24 cellular contexts compared by ENCODE assay signal in genomic region chr16:81385031-81385756, GRCh38. TPM values are rescaled to one million over a fixed set of nuclear protein-coding genes. Genes with fewer than 3 reads are reported as not detected.
DNase-seq lines count a peak whose midpoint lies in the region; ATAC-seq, FAIRE-seq and TF ChIP-seq lines count a peak whose summit lies in the region.
"Had no signal": no experiment of that assay in that cellular context is flagged by ENCODE, and none has a peak within 500 bp of the region (broad histone marks: within the 10 kb centered on the region; RNA-seq: fewer than 3 reads in every experiment).

No MANE protein-coding gene starts in this region.

- peaks cover 21% of the 10 kb centered on the region for H3K36me3 Mint-ChIP-seq in endodermal cell (ENCODE audit: low read depth)

- CTCF ChIA-PET in H1 (lab: Charles Lee; ENCODE audit: partially characterized antibody): interaction anchor here (0.6 to 1.9 kb wide), 9 partner anchors 14 to 345 kb away, joined by 3 to 11 read pairs (median 3); no protein-coding TSS in a partner anchor

- H2BK15ac ChIP-seq in H1 (ENCODE audit: low read length): no peak overlapping the region

- no peak overlapping the region for H2BK20ac ChIP-seq in H1 (ENCODE audit: low read length)

- H2AK5ac ChIP-seq in H1 (ENCODE audit: low read depth, low read length): no peak overlapping the region

- TF ChIP-seq POLR2A in H1 (IDR thresholded peaks at IDR 0.05; ENCODE audit: control extremely low read depth in 1 of 2, low read depth in 2 of 2, low read length in 2 of 2): no peak
- no peak for TF ChIP-seq POLR2A in suprapubic skin (IDR thresholded peaks at IDR 0.05)

- H2AFZ ChIP-seq in H1 (ENCODE audit: low read length): no peak overlapping the region
- H2AFZ ChIP-seq: hepatocyte had no signal

- H4K8ac ChIP-seq in H1 (ENCODE audit: extremely low read depth, insufficient read depth, low read length): peak overlapping the region; percentile 7; the same call in 1 of the 2 replicates

- H4K91ac ChIP-seq in H1 (replicated peaks; ENCODE audit: insufficient read length, low read length): no peak overlapping the region

- no peak overlapping the region for H2BK12ac ChIP-seq in H1 (ENCODE audit: low read depth, low read length)

- no peaks in the 10 kb centered on the region for H3K23me2 ChIP-seq in H1 (ENCODE audit: low read depth, low read length)

- DNase-seq in cardiac fibroblast (ENCODE audit: low read depth in 2 of 2) (peak; percentile 25 to 36), H1 (ENCODE audit: low read depth in 1 of 2, low spot score in 2 of 2) (no peak), myocyte (ENCODE audit: low read depth) (peak; percentile 73), suprapubic skin (ENCODE audit: low spot score in 2 of 2) (no peak), DMS153 treated with DMSO at 0.1 percent for 48 hours (lab: John Stamatoyannopoulos, UW; ENCODE audit: unreplicated experiment) (no peak), endodermal cell (no peak)
- DNase-seq: activated CD4-positive, alpha-beta T cell treated with anti-CD3 and anti-CD28 coated beads, Interleukin-2, amount 50 U/mL, for 1 hour; activated naive CD8-positive, alpha-beta T cell treated with anti-CD3 and anti-CD28 coated beads for 36 hours; CD4-positive, alpha-beta memory T cell; DMS 273 treated with DMSO at 0.1 percent for 48 hours; H9; mammary epithelial cell; naive B cell; NCI-H1105; NCI-H2107; NCI-H510A treated with DMSO at 0.1 percent for 48 hours; testis had no signal

- no peak for ATAC-seq in GM18517 (IDR thresholded peaks at IDR 0.05; ENCODE audit: unreplicated experiment)
- ATAC-seq: activated T-helper 17 cell treated with anti-CD3 and anti-CD28 coated beads, Interleukin-2, amount 50 U/mL, for 72 hours; sciatic nerve; SK-N-SH treated with all-trans-retinoic acid at 6 μM for 48 hours had no signal

- H3K4ac ChIP-seq in H1 (replicated peaks; ENCODE audit: insufficient read length, low read depth, low read length): no peak overlapping the region

- H3K27me3 ChIP-seq in H1 (replicated peaks in 1 of 4; ENCODE audit: control insufficient read depth in 3 of 4, extremely low read depth in 1 of 4, insufficient read depth in 3 of 4, low read length in 3 of 4) (no peaks in the 10 kb centered on the region), suprapubic skin (no peaks in the 10 kb centered on the region), endodermal cell (ENCODE audit: control insufficient read depth, insufficient read depth, low read length, poor library complexity, severe bottlenecking) (no peaks in the 10 kb centered on the region)
- H3K27me3 ChIP-seq: hepatocyte, testis had no signal

- 0 out of 2 replicates have a peak, but pooled peaks cover 2% of the 10 kb centered on the region for H3K79me1 ChIP-seq in H1 (ENCODE audit: low read depth, low read length)

- TF ChIP-seq EP300 in H1 (IDR thresholded peaks at IDR 0.05; ENCODE audit: borderline replicate concordance in 1 of 2, low read depth in 2 of 2, low read length in 2 of 2): no peak
- TF ChIP-seq EP300 in suprapubic skin (IDR thresholded peaks at IDR 0.05): no peak

- H3K9me3 ChIP-seq in H1 (ENCODE audit: insufficient read depth in 2 of 2, low read depth in 1 of 2, low read length in 1 of 2) (no peaks in the 10 kb centered on the region), suprapubic skin (no peaks in the 10 kb centered on the region), endodermal cell (ENCODE audit: control insufficient read depth, low read length) (no peaks in the 10 kb centered on the region)
- H3K9me3 ChIP-seq: testis had no signal

- H2BK5ac ChIP-seq in H1 (ENCODE audit: low read depth, low read length): peak overlapping the region; percentile 60; the same call in 1 of the 2 replicates

- no peak overlapping the region for H3K27ac Mint-ChIP-seq in endodermal cell
- H3K27ac Mint-ChIP-seq: activated naive CD8-positive, alpha-beta T cell treated with anti-CD3 and anti-CD28 coated beads for 36 hours; activated T-helper 17 cell treated with anti-CD3 and anti-CD28 coated beads, Interleukin-2, amount 50 U/mL, for 72 hours had no signal

- H3K79me2 ChIP-seq in H1 (ENCODE audit: control insufficient read depth in 1 of 2, insufficient read depth in 2 of 2, low read length in 2 of 2): no peaks in the 10 kb centered on the region; a peak in 1 of 4 replicates
- H3K79me2 ChIP-seq: hepatocyte had no signal

- no peak overlapping the region for H3K4me2 ChIP-seq in H1 (ENCODE audit: insufficient read depth in 1 of 2, low read depth in 2 of 2, low read length in 2 of 2)
- H3K4me2 ChIP-seq: hepatocyte had no signal

- 93% methylated on average over 4 of the region's 4 CpGs; no CpG with 5 or more reads in 1 of the 2 experiments for WGBS in H1 (ENCODE audit: extremely low coverage in 1 of 2, insufficient coverage in 1 of 2, insufficient read length in 1 of 2, insufficient replicate concordance in 2 of 2, low coverage in 1 of 2, low lambda C conversion rate in 2 of 2, missing lambda C conversion rate in 1 of 2), 2 experiments
- 90% methylated on average over 4 of the region's 4 CpGs for WGBS in suprapubic skin
- 90 to 92% methylated on average over 2 to 3 of the region's 4 CpGs for WGBS in endodermal cell (ENCODE audit: insufficient coverage in 1 of 2, insufficient read length in 1 of 2), 2 experiments

- H3K9ac ChIP-seq in H1 (replicated peaks in 1 of 4; ENCODE audit: extremely low read depth in 1 of 4, low read depth in 3 of 4, low read length in 3 of 4): no peak overlapping the region; a peak in 1 of 7 replicates
- no peak overlapping the region for H3K9ac ChIP-seq in endodermal cell (ENCODE audit: extremely low read depth, low read length, poor library complexity, severe bottlenecking)

- POLR2A ChIA-PET in H1 (lab: Charles Lee; ENCODE audit: partially characterized antibody): interaction anchor here (1.0 to 1.1 kb wide), 2 partner anchors 10 to 345 kb away, joined by 3 to 4 read pairs; no protein-coding TSS in a partner anchor

- H3K4me3 ChIP-seq in cardiac fibroblast (replicated peaks in 1 of 2; ENCODE audit: low read depth in 2 of 2, low read length in 2 of 2) (no peak overlapping the region), H1 (ENCODE audit: extremely low read depth in 1 of 4, insufficient read depth in 2 of 4, low read depth in 3 of 4, low read length in 4 of 4) (no peak overlapping the region), suprapubic skin (no peak overlapping the region), endodermal cell (ENCODE audit: low read length) (no peak overlapping the region)
- H3K4me3 ChIP-seq: hepatocyte, testis had no signal

- FAIRE-seq in H1 (lab: Jason Lieb, UNC): no peak
- FAIRE-seq: colon had no signal

- peaks cover 11% of the 10 kb centered on the region for H3K4me1 Mint-ChIP-seq in endodermal cell
- H3K4me1 Mint-ChIP-seq: activated naive CD8-positive, alpha-beta T cell treated with anti-CD3 and anti-CD28 coated beads for 36 hours; activated T-helper 17 cell treated with anti-CD3 and anti-CD28 coated beads, Interleukin-2, amount 50 U/mL, for 72 hours; CD4-positive, alpha-beta memory T cell; naive B cell had no signal

- H3K14ac ChIP-seq in H1 (ENCODE audit: insufficient read length): no peak overlapping the region

- TF ChIP-seq RAD21 in H1 (IDR thresholded peaks at IDR 0.05 in 1 of 2, conservative IDR thresholded peaks at IDR 0.05 in 1 of 2; ENCODE audit: low read depth in 2 of 2, low read length in 2 of 2): no peak

- no peak overlapping the region for H2BK120ac ChIP-seq in H1 (replicated peaks; ENCODE audit: low read depth, low read length)

- no peaks in the 10 kb centered on the region for H3K27me3 Mint-ChIP-seq in endodermal cell (ENCODE audit: insufficient read depth)
- H3K27me3 Mint-ChIP-seq: activated naive CD8-positive, alpha-beta T cell treated with anti-CD3 and anti-CD28 coated beads for 36 hours; activated T-helper 17 cell treated with anti-CD3 and anti-CD28 coated beads, Interleukin-2, amount 50 U/mL, for 72 hours; CD4-positive, alpha-beta memory T cell; naive B cell had no signal

- H3K4me1 ChIP-seq in H1 (replicated peaks in 1 of 4; ENCODE audit: control insufficient read depth in 3 of 4, insufficient read depth in 4 of 4, low read length in 3 of 4): peaks cover 0 to 6% (median 2%) of the 10 kb centered on the region in 4 experiments; a peak in 3 of 7 replicates
- peaks cover 13% of the 10 kb centered on the region for H3K4me1 ChIP-seq in suprapubic skin
- no peaks in the 10 kb centered on the region for H3K4me1 ChIP-seq in endodermal cell (ENCODE audit: control insufficient read depth, insufficient read depth, low read length)

- no peak overlapping the region for H3K18ac ChIP-seq in H1 (ENCODE audit: extremely low read depth, low read length)

- no peak overlapping the region for H3K4me3 Mint-ChIP-seq in endodermal cell
- H3K4me3 Mint-ChIP-seq: activated naive CD8-positive, alpha-beta T cell treated with anti-CD3 and anti-CD28 coated beads for 36 hours; activated T-helper 17 cell treated with anti-CD3 and anti-CD28 coated beads, Interleukin-2, amount 50 U/mL, for 72 hours; CD4-positive, alpha-beta memory T cell; H9; naive B cell had no signal

- H3K36me3 ChIP-seq in H1 (ENCODE audit: control insufficient read depth in 2 of 4, insufficient read depth in 4 of 4, low read length in 3 of 4): no peaks in the 10 kb centered on the region; a peak in 1 of 8 replicates
- H3K36me3 ChIP-seq in suprapubic skin: peaks cover 21% of the 10 kb centered on the region
- H3K36me3 ChIP-seq in endodermal cell (ENCODE audit: control insufficient read depth, insufficient read depth, low read length): peaks cover 43% of the 10 kb centered on the region

- H4K20me1 ChIP-seq in H1 (replicated peaks in 1 of 2; ENCODE audit: control insufficient read depth in 1 of 2, insufficient read depth in 2 of 2, low read length in 2 of 2): peaks cover 0 to 1% of the 10 kb centered on the region in 2 experiments

- H3K23ac ChIP-seq in H1 (ENCODE audit: insufficient read length): no peak overlapping the region

- no peak for TF ChIP-seq CTCF in cardiac fibroblast (IDR thresholded peaks at IDR 0.05; ENCODE audit: low read depth, low read length)
- no peak for TF ChIP-seq CTCF in H1 (IDR thresholded peaks at IDR 0.05; ENCODE audit: control extremely low read depth in 1 of 3, insufficient read depth in 1 of 3, low read depth in 1 of 3, low read length in 3 of 3)
- TF ChIP-seq CTCF in suprapubic skin (IDR thresholded peaks at IDR 0.05): no peak
- TF ChIP-seq CTCF in endodermal cell (conservative IDR thresholded peaks at IDR 0.05): no peak

- no peak overlapping the region for H3K56ac ChIP-seq in H1 (replicated peaks; ENCODE audit: insufficient read length, low read depth, low read length)

- H4K5ac ChIP-seq in H1 (ENCODE audit: insufficient read length, low read depth, low read length): no peak overlapping the region

- no peak overlapping the region for H3K27ac ChIP-seq in H1 (ENCODE audit: low read depth, low read length)
- peak overlapping the region; percentile 12 for H3K27ac ChIP-seq in suprapubic skin
- H3K27ac ChIP-seq in endodermal cell (ENCODE audit: low read depth, low read length): no peak overlapping the region
- H3K27ac ChIP-seq: hepatocyte, HL-60 had no signal

- H3K9me3 Mint-ChIP-seq in endodermal cell: no peaks in the 10 kb centered on the region
- H3K9me3 Mint-ChIP-seq: activated naive CD8-positive, alpha-beta T cell treated with anti-CD3 and anti-CD28 coated beads for 36 hours; activated T-helper 17 cell treated with anti-CD3 and anti-CD28 coated beads, Interleukin-2, amount 50 U/mL, for 72 hours; CD4-positive, alpha-beta memory T cell; H9; naive B cell had no signal

RNA-seq across cellular contexts. Expression of gene CMIP, which starts 59.4 kb away (rescaled TPM):
- 53.2 and 62.0 TPM in 2 replicates for total RNA-seq in H1 (2021; fragmentation: NEBNext Ultra II Directional; extraction: Animal tissue kit (Norgen Biotek cat#: 25700))
- 7.9 and 21.2 TPM in 2 replicates for polyA plus RNA-seq in H1 (2011; rRNA removed)
- 7.9 TPM for polyA plus RNA-seq in H1 (2011; cell fraction: cytosol; rRNA removed)
- 27.3 TPM for polyA plus RNA-seq in H1 (2011; cell fraction: nucleus; rRNA removed)
- 44.6 to 50.3 TPM (median 45.5 TPM) in 4 replicates for polyA plus RNA-seq in H1 (2012, experiment 1 of 2)
- 28.6 TPM for polyA plus RNA-seq in H1 (2012, experiment 2 of 2)
- polyA plus RNA-seq in H1 (2013, experiment 1 of 2): 36.4 TPM
- 34.4 TPM for polyA plus RNA-seq in H1 (2013, experiment 2 of 2)
- 20.8 and 26.6 TPM in 2 replicates for polyA minus RNA-seq in H1 (2011; rRNA and poly(A)+ RNA removed)
- 35.2 TPM for polyA minus RNA-seq in H1 (2011; cell fraction: cytosol; rRNA and poly(A)+ RNA removed)
- polyA minus RNA-seq in H1 (2011; cell fraction: nucleus; rRNA and poly(A)+ RNA removed): 37.7 TPM
- total RNA-seq in myocyte: 13.5 and 20.0 TPM in 2 replicates
- polyA plus RNA-seq in myocyte (2012): 76.5 TPM
- 10 to 100 TPM; 63.9 to 89.9 (median 70.0) TPM for total RNA-seq in suprapubic skin
- 10 to 100 TPM; 64.0 to 64.7 TPM for total RNA-seq in endodermal cell
- polyA plus RNA-seq in endodermal cell (2013, experiment 1 of 2): 52.7 TPM
- 47.8 TPM for polyA plus RNA-seq in endodermal cell (2013, experiment 2 of 2)

Comparison
In these comparisons a context has a peak if more than half of its experiments do, and no peak if none do; other contexts are left out.
1. DNase-seq: peak in cardiac fibroblast (2 of 2) and myocyte (single experiment); none in H1 (0 of 2), suprapubic skin (0 of 2), DMS153 treated with DMSO at 0.1 percent for 48 hours (single experiment) and endodermal cell (single experiment).